In the genomic region with DNA sequence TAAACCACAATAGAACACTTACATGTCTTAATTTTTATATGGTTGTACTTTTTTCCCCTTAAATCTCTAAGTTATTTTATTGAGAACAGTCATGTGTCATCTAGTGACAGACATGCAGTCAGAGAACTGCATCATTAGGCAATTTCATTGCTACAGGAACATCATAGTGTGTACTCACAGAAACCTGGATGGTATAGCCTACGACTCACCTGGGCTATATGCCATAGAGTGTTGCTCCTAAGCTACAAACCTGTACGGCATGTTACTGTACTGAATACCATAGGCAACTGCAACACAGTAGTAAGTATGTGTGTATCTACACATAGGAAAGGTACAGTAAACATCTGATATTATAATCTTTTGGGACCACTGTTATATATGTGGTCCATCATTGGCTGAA, we compare ENCODE assay signal across 27 cellular contexts.
DNase-seq lines count a peak whose midpoint lies in the region; ATAC-seq, FAIRE-seq and TF ChIP-seq lines count a peak whose summit lies in the region.
"Had no signal": no experiment of that assay in that cellular context is flagged by ENCODE, and none has a peak within 500 bp of the region (broad histone marks: within the 10 kb centered on the region; RNA-seq: fewer than 3 reads in every experiment).

No MANE protein-coding gene starts in this region.

- H3K9me3 ChIP-seq in HepG2 (ENCODE audit: low read length) = peaks cover 77% of the 10 kb centered on the region
- H3K9me3 ChIP-seq: A549; BE2C; BLaER1 treated with 17β-estradiol and CSF1 and Interleukin-3, amounts not matched to agents 10 nM and 100 nM; HAP-1 had no signal

- in situ Hi-C loops in HepG2 (cut with HindIII; ENCODE audit: extremely low pct_ligation_motif_present, low pct_unique_long_range_greater_than_20kb) = no loop called here

- no peaks in the 10 kb centered on the region for H3K79me2 ChIP-seq in HepG2 (ENCODE audit: insufficient read depth, low read length)

- H3K4me1 ChIP-seq in foreskin keratinocyte (no peaks in the 10 kb centered on the region), HepG2 (ENCODE audit: insufficient read depth, low read length) (no peaks in the 10 kb centered on the region)
- H3K4me1 ChIP-seq: A549; BE2C; BLaER1 treated with 17β-estradiol and CSF1 and Interleukin-3, amounts not matched to agents 10 nM and 100 nM; HAP-1 had no signal

- H3K36me3 ChIP-seq in bronchial epithelial cell (ENCODE audit: control insufficient read depth, insufficient read depth, low read length) (no peaks in the 10 kb centered on the region), HepG2 (replicated peaks in 1 of 2; ENCODE audit: control insufficient read depth in 1 of 2, insufficient read depth in 2 of 2, low read length in 2 of 2) (no peaks in the 10 kb centered on the region)
- H3K36me3 ChIP-seq: BE2C; BLaER1 treated with 17β-estradiol and CSF1 and Interleukin-3, amounts not matched to agents 10 nM and 100 nM; HAP-1 had no signal

- CTCF ChIA-PET in HepG2 (lab: Yijun Ruan, JAX; ENCODE audit: low intra/inter-chr PET ratio, low total read pairs) = no interaction called here

- TF ChIP-seq EP300 in HepG2 (IDR thresholded peaks at IDR 0.05; ENCODE audit: low read depth in 2 of 2, low read length in 2 of 2) (no peak), HepG2 (CRISPR knock-in tag; IDR thresholded peaks at IDR 0.05; ENCODE audit: borderline replicate concordance) (no peak)

- no peak overlapping the region for H3K9ac ChIP-seq in HepG2 (ENCODE audit: insufficient read depth, low read depth, low read length)
- H3K9ac ChIP-seq: BLaER1 treated with 17β-estradiol and CSF1 and Interleukin-3, amounts not matched to agents 10 nM and 100 nM had no signal

- DNase-seq in LNCaP clone FGC (ENCODE audit: low read depth) = peak; percentile 18
- DNase-seq in RKO (ENCODE audit: low spot score) = peak; percentile 1
- DNase-seq in bronchial epithelial cell (ENCODE audit: low read depth) = peak; percentile 89
- DNase-seq in foreskin keratinocyte = peak; percentile 35 to 67
- no peak for DNase-seq in HepG2 (ENCODE audit: low spot score)
- no peak for DNase-seq in DMS153 treated with DMSO at 0.1 percent for 48 hours (lab: John Stamatoyannopoulos, UW; ENCODE audit: unreplicated experiment)
- DNase-seq in GM19240 (ENCODE audit: insufficient read length, low spot score) = no peak
- DNase-seq in stimulated activated CD4-positive, alpha-beta T cell treated with anti-CD3 and anti-CD28 coated beads, Interleukin-2, amount 100 ng/mL, for 24 hours = no peak
- DNase-seq: 8988T; ACHN; AML-193; BE2C; CD4-positive, alpha-beta T cell; CD8-positive, alpha-beta memory T cell; DMS 273 treated with DMSO at 0.1 percent for 48 hours; DMS53; DMS79 treated with DMSO at 0.1 percent for 48 hours; GF-D8; GOT3; HFFc6 had no signal

- TF ChIP-seq CTCF in LNCaP clone FGC (IDR thresholded peaks at IDR 0.05; ENCODE audit: control insufficient read depth, extremely low read depth, insufficient read depth) = no peak
- no peak for TF ChIP-seq CTCF in bronchial epithelial cell (IDR thresholded peaks at IDR 0.05; ENCODE audit: insufficient read depth, low read length, severe bottlenecking)
- no peak for TF ChIP-seq CTCF in foreskin keratinocyte (conservative IDR thresholded peaks at IDR 0.05)
- no peak for TF ChIP-seq CTCF in HepG2 (CRISPR knock-in tag; IDR thresholded peaks at IDR 0.05)

- FAIRE-seq in bronchial epithelial cell (lab: Jason Lieb, UNC) = no peak
- no peak for FAIRE-seq in HepG2 (lab: Jason Lieb, UNC)
- FAIRE-seq: A549, D721Med, GM12891, GM19239, H54 had no signal

- no peaks in the 10 kb centered on the region for H4K20me1 ChIP-seq in HepG2 (ENCODE audit: insufficient read depth, low read length)
- H4K20me1 ChIP-seq: BLaER1 treated with 17β-estradiol and CSF1 and Interleukin-3, amounts not matched to agents 10 nM and 100 nM had no signal

- H3K4me2 ChIP-seq in HepG2 (ENCODE audit: low read depth, low read length) = no peak overlapping the region
- H3K4me2 ChIP-seq: A549; BLaER1 treated with 17β-estradiol and CSF1 and Interleukin-3, amounts not matched to agents 10 nM and 100 nM had no signal

- TF ChIP-seq POLR2A in HepG2 (IDR thresholded peaks at IDR 0.05; ENCODE audit: insufficient read depth in 1 of 2, low read depth in 2 of 2, low read length in 2 of 2) = no peak

- intact Hi-C loops in HepG2 (cut with micrococcal nuclease; ENCODE audit: unreplicated experiment) = no loop called here

- H3K27ac ChIP-seq in foreskin keratinocyte = no peak overlapping the region
- H3K27ac ChIP-seq in HepG2 (ENCODE audit: extremely low read length, insufficient read depth, low read length) = no peak overlapping the region
- H3K27ac ChIP-seq: A549; BLaER1 treated with 17β-estradiol and CSF1 and Interleukin-3, amounts not matched to agents 10 nM and 100 nM had no signal

- no peak for TF ChIP-seq RAD21 in HepG2 (CRISPR knock-in tag; IDR thresholded peaks at IDR 0.05)

- no peak overlapping the region for H2AFZ ChIP-seq in HepG2 (ENCODE audit: low read length)

- WGBS in HepG2 (ENCODE audit: low lambda C conversion rate) = 26% methylated on average over 2 of the region's 2 CpGs

- H3K27me3 ChIP-seq in bronchial epithelial cell (ENCODE audit: control insufficient read depth, insufficient read depth, low read length) (no peaks in the 10 kb centered on the region), foreskin keratinocyte (no peaks in the 10 kb centered on the region), HepG2 (ENCODE audit: control insufficient read depth in 1 of 2, insufficient read depth in 2 of 2, low read length in 2 of 2) (no peaks in the 10 kb centered on the region)
- H3K27me3 ChIP-seq: BE2C; BLaER1 treated with 17β-estradiol and CSF1 and Interleukin-3, amounts not matched to agents 10 nM and 100 nM had no signal

- BruUV-seq in HepG2 (replicated peaks; lab: Mats Ljungman, UMichigan) = no TSS peak

- no peak overlapping the region for H3K4me3 ChIP-seq in LNCaP clone FGC (ENCODE audit: low read depth, low read length)
- no peak overlapping the region for H3K4me3 ChIP-seq in bronchial epithelial cell (ENCODE audit: low read depth, low read length)
- no peak overlapping the region for H3K4me3 ChIP-seq in HepG2 (replicated peaks in 1 of 3; ENCODE audit: insufficient read depth in 1 of 3, low read depth in 2 of 3, low read length in 3 of 3)
- H3K4me3 ChIP-seq: A549; BLaER1 treated with 17β-estradiol and CSF1 and Interleukin-3, amounts not matched to agents 10 nM and 100 nM; HAP-1 had no signal

- POLR2A ChIA-PET in HepG2 (lab: Yijun Ruan, JAX) = no interaction called here

- peak; percentile 72 for ATAC-seq in foreskin keratinocyte
- no peak for ATAC-seq in HepG2
- ATAC-seq: A549 had no signal

TF ChIP-seq in HepG2, 621 proteins besides CTCF, POLR2A, EP300 and RAD21:
- TF ChIP-seq, protein P1, sequence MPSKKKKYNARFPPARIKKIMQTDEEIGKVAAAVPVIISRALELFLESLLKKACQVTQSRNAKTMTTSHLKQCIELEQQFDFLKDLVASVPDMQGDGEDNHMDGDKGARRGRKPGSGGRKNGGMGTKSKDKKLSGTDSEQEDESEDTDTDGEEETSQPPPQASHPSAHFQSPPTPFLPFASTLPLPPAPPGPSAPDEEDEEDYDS (CRISPR knock-in tag; IDR thresholded peaks at IDR 0.05) = no peak
- TF ChIP-seq, protein P2, sequence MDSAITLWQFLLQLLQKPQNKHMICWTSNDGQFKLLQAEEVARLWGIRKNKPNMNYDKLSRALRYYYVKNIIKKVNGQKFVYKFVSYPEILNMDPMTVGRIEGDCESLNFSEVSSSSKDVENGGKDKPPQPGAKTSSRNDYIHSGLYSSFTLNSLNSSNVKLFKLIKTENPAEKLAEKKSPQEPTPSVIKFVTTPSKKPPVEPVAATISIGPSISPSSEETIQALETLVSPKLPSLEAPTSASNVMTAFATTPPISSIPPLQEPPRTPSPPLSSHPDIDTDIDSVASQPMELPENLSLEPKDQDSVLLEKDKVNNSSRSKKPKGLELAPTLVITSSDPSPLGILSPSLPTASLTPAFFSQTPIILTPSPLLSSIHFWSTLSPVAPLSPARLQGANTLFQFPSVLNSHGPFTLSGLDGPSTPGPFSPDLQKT (CRISPR knock-in tag; IDR thresholded peaks at IDR 0.05; ENCODE audit: borderline replicate concordance) = no peak
- no peak for TF ChIP-seq ZNF10 (CRISPR knock-in tag; IDR thresholded peaks at IDR 0.05; ENCODE audit: borderline replicate concordance, low read depth)
- no peak for TF ChIP-seq ZNF382 (CRISPR knock-in tag; IDR thresholded peaks at IDR 0.05; ENCODE audit: borderline replicate concordance)
- no peak for TF ChIP-seq HNRNPL (IDR thresholded peaks at IDR 0.05; ENCODE audit: low read depth, low read length)
- no peak for TF ChIP-seq ZBTB8A (CRISPR knock-in tag; IDR thresholded peaks at IDR 0.05; ENCODE audit: borderline replicate concordance, low read depth)
- TF ChIP-seq, protein P3, sequence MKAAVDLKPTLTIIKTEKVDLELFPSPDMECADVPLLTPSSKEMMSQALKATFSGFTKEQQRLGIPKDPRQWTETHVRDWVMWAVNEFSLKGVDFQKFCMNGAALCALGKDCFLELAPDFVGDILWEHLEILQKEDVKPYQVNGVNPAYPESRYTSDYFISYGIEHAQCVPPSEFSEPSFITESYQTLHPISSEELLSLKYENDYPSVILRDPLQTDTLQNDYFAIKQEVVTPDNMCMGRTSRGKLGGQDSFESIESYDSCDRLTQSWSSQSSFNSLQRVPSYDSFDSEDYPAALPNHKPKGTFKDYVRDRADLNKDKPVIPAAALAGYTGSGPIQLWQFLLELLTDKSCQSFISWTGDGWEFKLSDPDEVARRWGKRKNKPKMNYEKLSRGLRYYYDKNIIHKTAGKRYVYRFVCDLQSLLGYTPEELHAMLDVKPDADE (CRISPR knock-in tag; IDR thresholded peaks at IDR 0.05) = no peak
- TF ChIP-seq MTF1 (CRISPR knock-in tag; IDR thresholded peaks at IDR 0.05) = no peak

Comparison
In these comparisons a context has a peak if more than half of its experiments do, and no peak if none do; other contexts are left out.
1. DNase-seq: peak in LNCaP clone FGC (single experiment), RKO (single experiment), bronchial epithelial cell (single experiment) and foreskin keratinocyte (2 of 2); none in HepG2 (single experiment), DMS153 treated with DMSO at 0.1 percent for 48 hours (single experiment), GM19240 (single experiment) and stimulated activated CD4-positive, alpha-beta T cell treated with anti-CD3 and anti-CD28 coated beads, Interleukin-2, amount 100 ng/mL, for 24 hours (0 of 2).